Comparison of ENCODE assay signal across 15 cellular contexts in the genomic region with DNA sequence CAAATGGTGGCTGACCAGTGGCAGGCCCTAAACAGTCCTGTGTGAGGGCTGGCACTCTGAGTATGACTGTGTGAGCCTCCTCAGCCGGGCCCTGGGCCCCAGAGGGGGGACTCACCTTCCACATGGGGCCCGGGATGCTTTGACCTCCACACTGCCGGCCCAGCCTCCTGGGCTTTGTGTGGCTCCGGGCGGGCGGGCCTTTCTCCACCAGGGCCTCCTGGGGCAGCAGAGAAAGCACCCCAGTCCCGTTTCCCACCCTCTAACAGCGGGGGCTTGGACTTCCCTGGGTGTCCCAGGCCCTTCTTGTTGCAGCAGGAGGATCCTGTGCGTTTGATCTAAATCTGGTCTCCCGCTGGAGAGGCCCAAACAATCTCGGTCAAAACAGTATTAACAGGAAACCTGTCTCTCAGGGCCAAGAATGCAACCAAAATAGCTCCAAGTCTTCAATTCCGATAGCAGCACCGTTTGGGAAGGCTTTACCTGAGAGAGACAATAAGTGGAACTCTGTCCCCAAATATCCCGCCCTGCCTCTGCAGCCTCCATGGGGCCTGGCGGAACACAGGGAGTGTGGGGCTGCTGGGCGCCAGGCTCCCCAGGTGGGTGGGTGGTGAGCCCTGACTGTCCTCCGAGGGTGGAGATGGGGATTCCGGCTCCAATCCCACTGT.
DNase-seq lines count a peak whose midpoint lies in the region; ATAC-seq and TF ChIP-seq lines count a peak whose summit lies in the region.
"Had no signal": no experiment of that assay in that cellular context is flagged by ENCODE, and none has a peak within 500 bp of the region (broad histone marks: within the 10 kb centered on the region; RNA-seq: fewer than 3 reads in every experiment).

No MANE protein-coding gene starts in this region.

- H2AFZ ChIP-seq in parathyroid adenoma: peak overlapping the region; percentile 33

- H3K4me3 Mint-ChIP-seq in WTC11: no peak overlapping the region
- H3K4me3 Mint-ChIP-seq: B cell; CD8-positive, alpha-beta T cell had no signal

- no peaks in the 10 kb centered on the region for H3K9me3 Mint-ChIP-seq in WTC11
- H3K9me3 Mint-ChIP-seq: CD8-positive, alpha-beta T cell had no signal

- H3K27me3 ChIP-seq in left ventricle myocardium inferior (ENCODE audit: low read depth) (no peaks in the 10 kb centered on the region), parathyroid adenoma (ENCODE audit: control insufficient read depth, insufficient read depth, low read length) (no peaks in the 10 kb centered on the region), suprapubic skin (no peaks in the 10 kb centered on the region)
- H3K27me3 ChIP-seq: BLaER1 treated with 17β-estradiol and CSF1 and Interleukin-3, amounts not matched to agents 10 nM and 100 nM had no signal

- CTCF ChIA-PET in WTC11 (lab: Charles Lee): no interaction called here

- no peaks in the 10 kb centered on the region for H3K9me3 ChIP-seq in left ventricle myocardium inferior (replicated peaks)
- H3K9me3 ChIP-seq in parathyroid adenoma (ENCODE audit: control insufficient read depth, low read length): no peaks in the 10 kb centered on the region
- no peaks in the 10 kb centered on the region for H3K9me3 ChIP-seq in suprapubic skin

- H3K36me3 ChIP-seq in left ventricle myocardium inferior (no peaks in the 10 kb centered on the region), parathyroid adenoma (ENCODE audit: control insufficient read depth, insufficient read depth, low read length) (no peaks in the 10 kb centered on the region), suprapubic skin (no peaks in the 10 kb centered on the region)
- H3K36me3 ChIP-seq: BLaER1 treated with 17β-estradiol and CSF1 and Interleukin-3, amounts not matched to agents 10 nM and 100 nM had no signal

- peaks cover 54% of the 10 kb centered on the region for H3K27me3 Mint-ChIP-seq in WTC11 (ENCODE audit: low read depth)
- H3K27me3 Mint-ChIP-seq: B cell had no signal

- H3K79me2 ChIP-seq in parathyroid adenoma: no peaks in the 10 kb centered on the region

- no peak overlapping the region for H3K4me2 ChIP-seq in parathyroid adenoma (ENCODE audit: low read length)
- H3K4me2 ChIP-seq: BLaER1 treated with 17β-estradiol and CSF1 and Interleukin-3, amounts not matched to agents 10 nM and 100 nM had no signal

- H3K4me1 Mint-ChIP-seq in WTC11: peaks cover 29% of the 10 kb centered on the region
- H3K4me1 Mint-ChIP-seq: B cell had no signal

- intact Hi-C loops in left ventricle myocardium inferior (cut with micrococcal nuclease): no loop called here
- intact Hi-C loops in Right ventricle myocardium superior (cut with DNase I): no loop called here

- H3K36me3 Mint-ChIP-seq in WTC11: no peaks in the 10 kb centered on the region
- H3K36me3 Mint-ChIP-seq: CD8-positive, alpha-beta T cell had no signal

- peak overlapping the region; percentile 66 for H3K27ac ChIP-seq in left ventricle myocardium inferior (replicated peaks)
- no peak overlapping the region for H3K27ac ChIP-seq in parathyroid adenoma
- H3K27ac ChIP-seq in suprapubic skin: no peak overlapping the region
- H3K27ac ChIP-seq: BLaER1 treated with 17β-estradiol and CSF1 and Interleukin-3, amounts not matched to agents 10 nM and 100 nM had no signal

- H3K4me1 ChIP-seq in left ventricle myocardium inferior (peaks cover 10% of the 10 kb centered on the region), parathyroid adenoma (no peaks in the 10 kb centered on the region), suprapubic skin (no peaks in the 10 kb centered on the region)
- H3K4me1 ChIP-seq: BLaER1 treated with 17β-estradiol and CSF1 and Interleukin-3, amounts not matched to agents 10 nM and 100 nM had no signal

- TF ChIP-seq POLR2A in suprapubic skin (IDR thresholded peaks at IDR 0.05): no peak

- DNase-seq in left ventricle myocardium inferior (no peak), Right ventricle myocardium superior (no peak), WTC11 (ENCODE audit: low spot score) (no peak), suprapubic skin (ENCODE audit: low spot score in 2 of 2) (no peak)
- no peak for DNase-seq in stimulated activated CD4-positive, alpha-beta T cell treated with anti-CD3 and anti-CD28 coated beads, Interleukin-4, amount 100 ng/mL, for 24 hours
- DNase-seq: CD8-positive, alpha-beta T cell; DMS 273 treated with DMSO at 0.1 percent for 48 hours; DMS53; DND-41; EL; HCEC 1CT had no signal

- no peak for TF ChIP-seq CTCF in left ventricle myocardium inferior (IDR thresholded peaks at IDR 0.05; ENCODE audit: borderline replicate concordance)
- no peak for TF ChIP-seq CTCF in WTC11 (IDR thresholded peaks at IDR 0.05)
- TF ChIP-seq CTCF in parathyroid adenoma (IDR thresholded peaks at IDR 0.05): no peak
- no peak for TF ChIP-seq CTCF in suprapubic skin (IDR thresholded peaks at IDR 0.05)

- no peak overlapping the region for H3K27ac Mint-ChIP-seq in WTC11
- H3K27ac Mint-ChIP-seq: B cell; CD8-positive, alpha-beta T cell had no signal

- H3K4me3 ChIP-seq in left ventricle myocardium inferior (no peak overlapping the region), parathyroid adenoma (ENCODE audit: low read depth, low read length) (no peak overlapping the region), suprapubic skin (no peak overlapping the region)
- H3K4me3 ChIP-seq: BLaER1 treated with 17β-estradiol and CSF1 and Interleukin-3, amounts not matched to agents 10 nM and 100 nM; GM12878 had no signal

- WGBS in suprapubic skin: 88% methylated on average over 17 of the region's 18 CpGs

- H3K9ac ChIP-seq in parathyroid adenoma: no peak overlapping the region
- H3K9ac ChIP-seq: BLaER1 treated with 17β-estradiol and CSF1 and Interleukin-3, amounts not matched to agents 10 nM and 100 nM had no signal

- ATAC-seq in Right ventricle myocardium superior (ENCODE audit: poor library complexity): no peak
- ATAC-seq in WTC11: no peak
- ATAC-seq: CD8-positive, alpha-beta T cell; GM12878 had no signal

- POLR2A ChIA-PET in WTC11 (lab: Charles Lee): no interaction called here

- TF ChIP-seq EP300 in suprapubic skin (IDR thresholded peaks at IDR 0.05): no peak

TF ChIP-seq in WTC11, 78 proteins besides CTCF, POLR2A, EP300 and RAD21:
- TF ChIP-seq, protein P1, sequence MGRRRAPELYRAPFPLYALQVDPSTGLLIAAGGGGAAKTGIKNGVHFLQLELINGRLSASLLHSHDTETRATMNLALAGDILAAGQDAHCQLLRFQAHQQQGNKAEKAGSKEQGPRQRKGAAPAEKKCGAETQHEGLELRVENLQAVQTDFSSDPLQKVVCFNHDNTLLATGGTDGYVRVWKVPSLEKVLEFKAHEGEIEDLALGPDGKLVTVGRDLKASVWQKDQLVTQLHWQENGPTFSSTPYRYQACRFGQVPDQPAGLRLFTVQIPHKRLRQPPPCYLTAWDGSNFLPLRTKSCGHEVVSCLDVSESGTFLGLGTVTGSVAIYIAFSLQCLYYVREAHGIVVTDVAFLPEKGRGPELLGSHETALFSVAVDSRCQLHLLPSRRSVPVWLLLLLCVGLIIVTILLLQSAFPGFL (CRISPR knock-in tag; IDR thresholded peaks at IDR 0.05; ENCODE audit: borderline replicate concordance): no peak
- TF ChIP-seq MAX (CRISPR knock-in tag; IDR thresholded peaks at IDR 0.05): no peak
- TF ChIP-seq E2F1 (CRISPR knock-in tag; IDR thresholded peaks at IDR 0.05): no peak
- TF ChIP-seq ZNF423 (CRISPR knock-in tag; IDR thresholded peaks at IDR 0.05): peak; percentile 83
- no peak for TF ChIP-seq ATF3 (CRISPR knock-in tag; conservative IDR thresholded peaks at IDR 0.05)
- TF ChIP-seq ZNF232 (CRISPR knock-in tag; IDR thresholded peaks at IDR 0.05): no peak
TF ChIP-seq in WTC11: peak in this region for 1.
